26 cellular contexts compared by ENCODE assay signal in genomic region chr1:7971024-7971423, GRCh38. TPM values are rescaled to one million over a fixed set of nuclear protein-coding genes. Genes with fewer than 3 reads are reported as not detected.
DNase-seq lines count a peak whose midpoint lies in the region; TF ChIP-seq lines count a peak whose summit lies in the region.
"Had no signal": no experiment of that assay in that cellular context is flagged by ENCODE, and none has a peak within 500 bp of the region (broad histone marks: within the 10 kb centered on the region; RNA-seq: fewer than 3 reads in every experiment).

No MANE protein-coding gene starts in this region.

- no peak overlapping the region for H3K14ac ChIP-seq in neuronal stem cell (ENCODE audit: low read length)

- H3K79me1 ChIP-seq in neuronal stem cell (ENCODE audit: low read depth, low read length), result no peaks in the 10 kb centered on the region

- CTCF ChIA-PET in RWPE1 (lab: Yijun Ruan, JAX), result no interaction called here

- TF ChIP-seq POLR2A in tibial nerve (IDR thresholded peaks at IDR 0.05), result no peak

- TF ChIP-seq CTCF in tibial nerve (IDR thresholded peaks at IDR 0.05) (no peak), RWPE1 (conservative IDR thresholded peaks at IDR 0.05; ENCODE audit: low read depth) (no peak)

- no peak overlapping the region for H3K4me2 ChIP-seq in neuronal stem cell (ENCODE audit: insufficient read depth, low read length, poor library complexity, severe bottlenecking)
- H3K4me2 ChIP-seq: KMS-11, PC-9 had no signal

- peak overlapping the region; percentile 7 for H3K27ac Mint-ChIP-seq in activated T-cell treated with anti-CD3 and anti-CD28 coated beads, Interleukin-2, amount 50 U/mL, for 24 hours
- H3K27ac Mint-ChIP-seq: B cell had no signal

- POLR2A ChIA-PET in RWPE1 (lab: Yijun Ruan, JAX; ENCODE audit: low non-redundant PET), result no interaction called here

- H3K36me3 ChIP-seq in adipocyte (ENCODE audit: control insufficient read depth, insufficient read depth, low read length, severe bottlenecking), result peaks cover 64% of the 10 kb centered on the region
- peaks cover 24 to 75% of the 10 kb centered on the region in 2 donors for H3K36me3 ChIP-seq in neuronal stem cell (replicated peaks in 1 of 2; ENCODE audit: control insufficient read depth in 2 of 2, insufficient read depth in 2 of 2, low read length in 2 of 2)
- H3K36me3 ChIP-seq in tibial nerve, result peaks cover 0 to 73% (median 9%) of the 10 kb centered on the region in 3 donors

- H3K9ac ChIP-seq in adipocyte (ENCODE audit: low read length), result peak overlapping the region; percentile 37
- H3K9ac ChIP-seq in neuronal stem cell (ENCODE audit: low read depth, low read length, poor library complexity), result no peak overlapping the region
- H3K9ac ChIP-seq: KMS-11 had no signal

- H2BK15ac ChIP-seq in neuronal stem cell (ENCODE audit: low read length), result no peak overlapping the region

- no peak overlapping the region for H2AK5ac ChIP-seq in neuronal stem cell (ENCODE audit: low read depth, low read length)

- H3K36me3 Mint-ChIP-seq in activated T-cell treated with anti-CD3 and anti-CD28 coated beads, Interleukin-2, amount 50 U/mL, for 24 hours (ENCODE audit: low read depth), result peaks cover 86% of the 10 kb centered on the region
- H3K36me3 Mint-ChIP-seq: IgD-negative memory B cell had no signal

- H3K4me1 ChIP-seq in adipocyte (ENCODE audit: control insufficient read depth, insufficient read depth, low read length) (peaks cover 22% of the 10 kb centered on the region), neuronal stem cell (ENCODE audit: control insufficient read depth in 2 of 2, insufficient read depth in 1 of 2, low read depth in 1 of 2, low read length in 2 of 2) (no peaks in the 10 kb centered on the region), tibial nerve (peaks cover 0 to 55% (median 15%) of the 10 kb centered on the region in 4 donors)

- DNase-seq in activated T-cell treated with anti-CD3 and anti-CD28 coated beads, Interleukin-2, amount 50 U/mL, for 24 hours, result no peak
- DNase-seq in activated T-cell treated with anti-CD3 and anti-CD28 coated beads for 4 hours (no peak), adipocyte (ENCODE audit: low read depth) (no peak), neuronal stem cell (ENCODE audit: low spot score) (no peak), tibial nerve (ENCODE audit: low spot score in 2 of 2) (no peak), ureter (ENCODE audit: low spot score) (no peak), RWPE1 (ENCODE audit: low spot score) (no peak)
- DNase-seq: CD8-positive, alpha-beta memory T cell; DMS 273 treated with DMSO at 0.1 percent for 48 hours; DMS79; NCI-H1092 treated with DMSO at 0.1 percent for 48 hours; NCI-H1436; NCI-H1930; NCI-H2107; NCI-H446; NCI-H526; NCI-H82; PC-9; RPMI8226; SHP77 had no signal

- H2BK5ac ChIP-seq in neuronal stem cell (ENCODE audit: low read length), result no peak overlapping the region

- no peak overlapping the region for H3K18ac ChIP-seq in neuronal stem cell (ENCODE audit: low read length)

- TF ChIP-seq EP300 in tibial nerve (IDR thresholded peaks at IDR 0.05), result peak; percentile 25 to 79

- peak overlapping the region; percentile 25 for H3K23ac ChIP-seq in neuronal stem cell (ENCODE audit: low read depth, low read length, poor library complexity)

- H4K8ac ChIP-seq in neuronal stem cell (ENCODE audit: low read depth, low read length), result no peak overlapping the region

- H3K27ac ChIP-seq in neuronal stem cell (replicated peaks; ENCODE audit: low read length) (no peak overlapping the region), tibial nerve (peak overlapping the region; percentile 50 to 95 (median 80)), RWPE1 (no peak overlapping the region; the same call in 1 of the 2 replicates)
- H3K27ac ChIP-seq: 22Rv1, KMS-11, PC-9 had no signal

- H3K27me3 ChIP-seq in adipocyte (replicated peaks; ENCODE audit: control insufficient read depth, insufficient read depth, low read length) (no peaks in the 10 kb centered on the region), neuronal stem cell (ENCODE audit: control insufficient read depth in 3 of 3, insufficient read depth in 3 of 3, low read depth in 1 of 3, low read length in 3 of 3) (no peaks in the 10 kb centered on the region), tibial nerve (no peaks in the 10 kb centered on the region)

- no peak overlapping the region for H2AFZ ChIP-seq in neuronal stem cell (ENCODE audit: low read length)
- H2AFZ ChIP-seq: PC-9 had no signal

- H2BK12ac ChIP-seq in neuronal stem cell (ENCODE audit: low read length), result no peak overlapping the region

- H3K4ac ChIP-seq in neuronal stem cell (ENCODE audit: low read length), result no peak overlapping the region

- no peaks in the 10 kb centered on the region for H3K27me3 Mint-ChIP-seq in activated T-cell treated with anti-CD3 and anti-CD28 coated beads, Interleukin-2, amount 50 U/mL, for 24 hours
- H3K27me3 Mint-ChIP-seq: B cell; CD8-positive, alpha-beta memory T cell; IgD-negative memory B cell had no signal

- peaks cover 36% of the 10 kb centered on the region for H3K4me1 Mint-ChIP-seq in activated T-cell treated with anti-CD3 and anti-CD28 coated beads, Interleukin-2, amount 50 U/mL, for 24 hours (ENCODE audit: low read depth)
- H3K4me1 Mint-ChIP-seq: CD14-positive monocyte had no signal

- no CpG with 5 or more reads among the region's 6 CpGs for WGBS in neuronal stem cell (ENCODE audit: extremely low coverage in 2 of 2, insufficient read length in 2 of 2, insufficient replicate concordance in 1 of 2), 2 donors
- 45 to 52% methylated on average over 6 of the region's 6 CpGs for WGBS in tibial nerve, 2 donors

- no peak overlapping the region for H2BK120ac ChIP-seq in neuronal stem cell (ENCODE audit: low read depth, low read length)

- H3K4me3 Mint-ChIP-seq in activated T-cell treated with anti-CD3 and anti-CD28 coated beads, Interleukin-2, amount 50 U/mL, for 24 hours, result no peak overlapping the region
- H3K4me3 Mint-ChIP-seq: B cell, CD14-positive monocyte, IgD-negative memory B cell had no signal

- H3K9me3 ChIP-seq in adipocyte (ENCODE audit: control insufficient read depth, low read length) (no peaks in the 10 kb centered on the region), neuronal stem cell (replicated peaks in 1 of 2; ENCODE audit: control insufficient read depth in 2 of 2, insufficient read depth in 1 of 2, low read depth in 1 of 2, low read length in 2 of 2) (peaks cover 0 to 2% of the 10 kb centered on the region in 2 donors), tibial nerve (no peaks in the 10 kb centered on the region)

- H3K4me3 ChIP-seq in adipocyte (ENCODE audit: low read length), result no peak overlapping the region
- H3K4me3 ChIP-seq in neuronal stem cell (ENCODE audit: low read length in 2 of 2), result no peak overlapping the region
- H3K4me3 ChIP-seq in tibial nerve, result no peak overlapping the region
- H3K4me3 ChIP-seq: PC-9 had no signal

- H3K9me3 Mint-ChIP-seq in activated T-cell treated with anti-CD3 and anti-CD28 coated beads, Interleukin-2, amount 50 U/mL, for 24 hours, result no peaks in the 10 kb centered on the region
- H3K9me3 Mint-ChIP-seq: CD8-positive, alpha-beta memory T cell; IgD-negative memory B cell had no signal

- no peak overlapping the region for H4K91ac ChIP-seq in neuronal stem cell (ENCODE audit: low read depth, low read length, poor library complexity)

RNA-seq across cellular contexts. Expression of gene PARK7, which starts 9.5 kb away (rescaled TPM):
- polyA plus RNA-seq in neuronal stem cell (2013, experiment 1 of 2), result 220 TPM
- polyA plus RNA-seq in neuronal stem cell (2013, experiment 2 of 2), result 221 TPM
- total RNA-seq in tibial nerve (100 to 1,000 TPM; 161 to 216 (median 191) TPM), ureter (271 TPM)

RNA-seq across cellular contexts. Expression of gene TNFRSF9, which starts 30.4 kb away (rescaled TPM):
- polyA plus RNA-seq in neuronal stem cell (2013, experiment 1 of 2), result under 0.01 TPM
- not detected for polyA plus RNA-seq in neuronal stem cell (2013, experiment 2 of 2)
- total RNA-seq in tibial nerve (under 1 TPM in 2 of 4 donors, not detected in 2; 0.21 to 0.60 TPM), ureter (0.18 TPM)
- total RNA-seq: SK-MEL-5 had no signal
- polyA plus RNA-seq: IgD-negative memory B cell had no signal

RNA-seq across cellular contexts. Expression of gene ERRFI1, which starts 55.1 kb away (rescaled TPM):
- polyA plus RNA-seq in neuronal stem cell (2013, experiment 1 of 2), result 33.5 TPM
- polyA plus RNA-seq in neuronal stem cell (2013, experiment 2 of 2), result 32.9 TPM
- total RNA-seq in tibial nerve (100 to 1,000 TPM in 2 of 4 donors, 10 to 100 TPM in 2; 63.9 to 152 (median 95.9) TPM), ureter (62.3 TPM)

Comparison
In these comparisons a context has a peak if more than half of its experiments do, and no peak if none do; other contexts are left out.
1. H3K27ac ChIP-seq: peak in tibial nerve (4 of 4); none in neuronal stem cell (single experiment) and RWPE1 (single experiment).